26 cellular contexts compared by ENCODE assay signal in the genomic region with DNA sequence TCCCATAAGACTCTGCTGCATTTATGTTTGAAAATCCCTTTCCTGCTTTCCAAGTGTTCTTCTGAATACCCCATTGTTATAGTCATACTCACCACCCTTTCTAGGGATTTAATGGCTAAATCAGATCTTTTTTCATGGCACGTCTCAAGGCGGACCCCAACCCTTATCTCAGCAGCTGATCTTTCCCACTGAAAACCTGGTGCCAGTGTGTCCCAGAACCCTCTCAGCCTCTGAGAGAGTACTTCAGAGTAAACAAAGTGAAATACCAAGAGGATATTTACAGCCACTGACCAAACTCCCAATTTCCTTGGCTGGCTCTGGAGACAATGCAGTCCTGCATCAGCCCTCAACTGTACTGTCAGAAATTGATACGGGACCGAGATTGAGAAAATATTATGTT.
"Had no signal": no experiment of that assay in that cellular context is flagged by ENCODE, and none has a peak within 500 bp of the region (broad histone marks: within the 10 kb centered on the region; RNA-seq: fewer than 3 reads in every experiment).

No MANE protein-coding gene starts in this region.

- H3K4me2 ChIP-seq: smooth muscle cell had no signal

- H3K27ac ChIP-seq: epithelial cell of prostate, gastrocnemius medialis, prostate gland, right atrium auricular region, thyroid gland had no signal

- H3K36me3 Mint-ChIP-seq: naive thymus-derived CD8-positive, alpha-beta T cell; stimulated activated effector memory CD8-positive, alpha-beta T cell treated with anti-CD3 and anti-CD28 coated beads, Interleukin-12 subunit alpha, Interleukin-12 subunit beta, amount 100 ng/mL, for 72 hours had no signal

- FAIRE-seq: urothelium cell line had no signal

- H3K4me3 Mint-ChIP-seq: naive thymus-derived CD8-positive, alpha-beta T cell; nephron progenitor cell; stimulated activated effector memory CD8-positive, alpha-beta T cell treated with anti-CD3 and anti-CD28 coated beads, Interleukin-12 subunit alpha, Interleukin-12 subunit beta, amount 100 ng/mL, for 72 hours had no signal

- DNase-seq: cerebellar nuclear complex; cortex of kidney; effector CD4-positive, alpha-beta T cell; foreskin fibroblast; gastrocnemius medialis; head of caudate nucleus; left cardiac atrium; left ventricle myocardium superior; mesendoderm; naive thymus-derived CD8-positive, alpha-beta T cell; nephron progenitor cell; nucleus accumbens; stimulated activated CD4-positive, alpha-beta T cell treated with anti-CD3 and anti-CD28 coated beads, Interleukin-12 subunit alpha, Interleukin-12 subunit beta, amount 100 ng/mL, for 4 hours; stimulated activated CD4-positive, alpha-beta T cell treated with anti-CD3 and anti-CD28 coated beads, Interleukin-2, amount 100 ng/mL, for 24 hours; stimulated activated CD4-positive, alpha-beta T cell treated with anti-CD3 and anti-CD28 coated beads, Interleukin-4, amount 100 ng/mL, for 24 hours; stimulated activated naive CD4-positive, alpha-beta T cell treated with Interleukin-2 at 50 U/mL for 16 hours; stomach; thyroid gland; trophoblast cell had no signal

- H3K4me1 ChIP-seq: gastrocnemius medialis, prostate gland, right atrium auricular region, stomach, thyroid gland had no signal

- H3K9me3 ChIP-seq: gastrocnemius medialis, prostate gland, right atrium auricular region, stomach, thyroid gland had no signal

- H3K4me3 ChIP-seq: gastrocnemius medialis, prostate gland, right atrium auricular region, smooth muscle cell, stomach, thyroid gland had no signal

- H3K9me3 Mint-ChIP-seq: nephron progenitor cell; stimulated activated effector memory CD8-positive, alpha-beta T cell treated with anti-CD3 and anti-CD28 coated beads, Interleukin-12 subunit alpha, Interleukin-12 subunit beta, amount 100 ng/mL, for 72 hours had no signal

- ATAC-seq: esophagus mucosa; gastrocnemius medialis; left cardiac atrium; left ventricle myocardium superior; naive thymus-derived CD8-positive, alpha-beta T cell; stimulated activated effector memory CD8-positive, alpha-beta T cell treated with anti-CD3 and anti-CD28 coated beads, Interleukin-12 subunit alpha, Interleukin-12 subunit beta, amount 100 ng/mL, for 72 hours had no signal

- H3K4me1 Mint-ChIP-seq: stimulated activated effector memory CD8-positive, alpha-beta T cell treated with anti-CD3 and anti-CD28 coated beads, Interleukin-12 subunit alpha, Interleukin-12 subunit beta, amount 100 ng/mL, for 72 hours had no signal

- H3K27ac Mint-ChIP-seq: nephron progenitor cell; stimulated activated effector memory CD8-positive, alpha-beta T cell treated with anti-CD3 and anti-CD28 coated beads, Interleukin-12 subunit alpha, Interleukin-12 subunit beta, amount 100 ng/mL, for 72 hours had no signal

- H3K27me3 ChIP-seq: gastrocnemius medialis, right atrium auricular region, stomach, thyroid gland had no signal

- H3K36me3 ChIP-seq: gastrocnemius medialis, prostate gland, right atrium auricular region, stomach, thyroid gland had no signal
